In genomic region chr1:226674892-226675719, GRCh38 we compare ENCODE assay signal across 7 cellular contexts.
A peak's percentile ranks its signal among the peaks of the same experiment; 100 is the strongest.
DNase-seq lines count a peak whose midpoint lies in the region; ATAC-seq lines count a peak whose summit lies in the region.

No MANE protein-coding gene starts in this region.

- ATAC-seq in GM19351 (IDR thresholded peaks at IDR 0.05; ENCODE audit: unreplicated experiment) (peak; percentile 77), HG03139 (IDR thresholded peaks at IDR 0.05; ENCODE audit: unreplicated experiment) (peak; percentile 65)

- DNase-seq in UCSD-AML1 (lab: John Stamatoyannopoulos, UW; ENCODE audit: unreplicated experiment) (peak; percentile 83), dermis blood vessel endothelial cell (peak; percentile 56), pons (ENCODE audit: low spot score) (peak; percentile 86), NCI-H2171 treated with DMSO at 0.1 percent for 48 hours (lab: John Stamatoyannopoulos, UW) (no peak), NCI-H345 treated with DMSO at 0.1 percent for 48 hours (lab: John Stamatoyannopoulos, UW; ENCODE audit: unreplicated experiment) (no peak)

Comparison
In these comparisons a context has a peak if more than half of its experiments do, and no peak if none do; other contexts are left out.
1. DNase-seq: peak in UCSD-AML1 (single experiment), dermis blood vessel endothelial cell (single experiment) and pons (single experiment); none in NCI-H2171 treated with DMSO at 0.1 percent for 48 hours (single experiment) and NCI-H345 treated with DMSO at 0.1 percent for 48 hours (single experiment).